Comparison of ENCODE assay signal across 31 cellular contexts in genomic region chr17:44152875-44153274, GRCh38. TPM values are rescaled to one million over a fixed set of nuclear protein-coding genes. Genes with fewer than 3 reads are reported as not detected.
A peak's percentile ranks its signal among the peaks of the same experiment; 100 is the strongest.
DNase-seq lines count a peak whose midpoint lies in the region; ATAC-seq and TF ChIP-seq lines count a peak whose summit lies in the region.
"Had no signal": no experiment of that assay in that cellular context is flagged by ENCODE, and none has a peak within 500 bp of the region (broad histone marks: within the 10 kb centered on the region; RNA-seq: fewer than 3 reads in every experiment).

No MANE protein-coding gene starts in this region.

- no peak overlapping the region for H3K4ac ChIP-seq in H9 (ENCODE audit: low read depth, low read length)

- H2BK20ac ChIP-seq in H9 (ENCODE audit: low read depth, low read length, poor library complexity, severe bottlenecking), result no peak overlapping the region

- no peak overlapping the region for H3K4me2 ChIP-seq in H9 (ENCODE audit: insufficient read depth, insufficient read length, low read length)

- H2BK120ac ChIP-seq in H9 (ENCODE audit: low read depth, low read length, poor library complexity, severe bottlenecking), result no peak overlapping the region

- H3K23me2 ChIP-seq in H9 (ENCODE audit: insufficient read length, low read depth, low read length, poor library complexity, severe bottlenecking), result no peaks in the 10 kb centered on the region

- in situ Hi-C loops in brain microvascular endothelial cell (cut with HindIII; ENCODE audit: low pct_ligation_motif_present, low sequenced_read_pairs), result no loop called here

- intact Hi-C loops in esophagus squamous epithelium (cut with DNase I), result no loop called here

- H4K8ac ChIP-seq in H9 (replicated peaks; ENCODE audit: insufficient read length, low read depth, low read length), result no peak overlapping the region

- no peak overlapping the region for H3K9ac ChIP-seq in H9 (ENCODE audit: extremely low read depth, insufficient read length, low read length)

- H3K4me3 ChIP-seq in esophagus squamous epithelium (no peak overlapping the region), brain microvascular endothelial cell (ENCODE audit: low read depth, low read length) (no peak overlapping the region)
- H3K4me3 ChIP-seq: stomach, uterus had no signal

- H3K36me3 Mint-ChIP-seq in H9 (ENCODE audit: insufficient read depth in 1 of 3, low read depth in 3 of 3), result peaks cover 41 to 82% (median 74%) of the 10 kb centered on the region in 3 experiments
- H3K36me3 Mint-ChIP-seq in WTC11, result peaks cover 63% of the 10 kb centered on the region

- peak overlapping the region; percentile 18 to 66 (median 39); a peak in 2 of 7 replicates for H3K27ac Mint-ChIP-seq in H9
- H3K27ac Mint-ChIP-seq in WTC11, result peak overlapping the region; percentile 43

- POLR2A ChIA-PET in WTC11 (lab: Charles Lee), result interaction anchor here (0.6 kb wide), 1 partner anchor 72 kb away, joined by 3 read pairs; no protein-coding TSS in a partner anchor

- no peak overlapping the region for H4K91ac ChIP-seq in H9 (ENCODE audit: insufficient read length, low read depth, low read length)

- H2BK15ac ChIP-seq in H9 (ENCODE audit: low read depth, low read length), result no peak overlapping the region

- no peaks in the 10 kb centered on the region for H3K9me3 Mint-ChIP-seq in H9
- no peaks in the 10 kb centered on the region for H3K9me3 Mint-ChIP-seq in WTC11
- H3K9me3 Mint-ChIP-seq: CD14-positive monocyte; T-helper 2 cell treated with Interferon-gamma antibody and Interleukin-4, amounts not matched to agents 5 μg/mL and 100 μg/mL, for 36 hours had no signal

- DNase-seq in NCI-H2171 treated with DMSO at 0.1 percent for 48 hours (lab: John Stamatoyannopoulos, UW), result peak; percentile 13
- DNase-seq in NCI-H2171 (lab: John Stamatoyannopoulos, UW), result no peak
- no peak for DNase-seq in H9
- no peak for DNase-seq in WTC11 (ENCODE audit: low spot score)
- no peak for DNase-seq in esophagus squamous epithelium (lab: John Stamatoyannopoulos, UW)
- no peak for DNase-seq in brain microvascular endothelial cell
- no peak for DNase-seq in caudate nucleus (lab: John Stamatoyannopoulos, UW)
- DNase-seq: 8988T; activated gamma-delta T cell; activated T-cell treated with anti-CD3 and anti-CD28 coated beads, Interleukin-2, amount 50 U/mL, for 1 hour; Caco-2; DMS79 treated with DMSO at 0.1 percent for 48 hours; GDM1; head of caudate nucleus; islet precursor cell; Karpas-422; left ventricle myocardium superior; NCI-H1436; NCI-H2107; NCI-H446; NCI-H748 treated with DMSO at 0.1 percent for 48 hours; right cardiac atrium; SHP77; stimulated activated CD8-positive, alpha-beta memory T cell treated with anti-CD3 and anti-CD28 coated beads, Interleukin-4, amount 100 ng/mL, for 48 hours; stomach; uterus had no signal

- H3K36me3 ChIP-seq in esophagus squamous epithelium (peaks cover 0 to 8% (median 0%) of the 10 kb centered on the region in 3 donors), brain microvascular endothelial cell (replicated peaks) (no peaks in the 10 kb centered on the region)
- H3K36me3 ChIP-seq: uterus had no signal

- H3K27me3 Mint-ChIP-seq in H9 (ENCODE audit: low read depth) (no peaks in the 10 kb centered on the region), WTC11 (ENCODE audit: low read depth) (no peaks in the 10 kb centered on the region)

- no peak overlapping the region for H3K23ac ChIP-seq in H9 (ENCODE audit: insufficient read length, low read depth, low read length)

- H3K56ac ChIP-seq in H9 (ENCODE audit: insufficient read length, low read depth, low read length), result no peak overlapping the region

- no peak overlapping the region for H2BK5ac ChIP-seq in H9 (ENCODE audit: insufficient read length, low read length)

- H3K27me3 ChIP-seq in H9 (ENCODE audit: insufficient read depth, low read length), result no peaks in the 10 kb centered on the region
- no peaks in the 10 kb centered on the region for H3K27me3 ChIP-seq in esophagus squamous epithelium
- H3K27me3 ChIP-seq in brain microvascular endothelial cell (replicated peaks), result no peaks in the 10 kb centered on the region
- H3K27me3 ChIP-seq: stomach, uterus had no signal

- no peak overlapping the region; a peak in 1 of 5 replicates for H3K4me3 Mint-ChIP-seq in H9
- H3K4me3 Mint-ChIP-seq in WTC11, result no peak overlapping the region
- H3K4me3 Mint-ChIP-seq: CD14-positive monocyte; T-helper 2 cell treated with Interferon-gamma antibody and Interleukin-4, amounts not matched to agents 5 μg/mL and 100 μg/mL, for 36 hours had no signal

- H3T11ph ChIP-seq in H9 (ENCODE audit: low read length), result no peak overlapping the region

- no peaks in the 10 kb centered on the region for H3K4me1 Mint-ChIP-seq in H9
- no peaks in the 10 kb centered on the region for H3K4me1 Mint-ChIP-seq in WTC11

- peaks cover 3% of the 10 kb centered on the region; the same call in 1 of the 2 replicates for H3K79me2 ChIP-seq in H9 (ENCODE audit: insufficient read depth, low read length)

- no peaks in the 10 kb centered on the region for H3K9me3 ChIP-seq in H9 (ENCODE audit: control insufficient read depth, low read depth, low read length)
- no peaks in the 10 kb centered on the region for H3K9me3 ChIP-seq in esophagus squamous epithelium
- H3K9me3 ChIP-seq: Caco-2, stomach, uterus had no signal

- no peaks in the 10 kb centered on the region for H4K20me1 ChIP-seq in H9 (ENCODE audit: control insufficient read depth, insufficient read depth, insufficient read length)

- H3K27ac ChIP-seq in H9 (ENCODE audit: insufficient read length, low read depth, low read length) (no peak overlapping the region), esophagus squamous epithelium (peak overlapping the region; percentile 3 to 58 (median 36)), brain microvascular endothelial cell (no peak overlapping the region), caudate nucleus (ENCODE audit: low read depth, low read length) (no peak overlapping the region)
- H3K27ac ChIP-seq: stomach, uterus had no signal

- no peak overlapping the region for H2AK5ac ChIP-seq in H9 (ENCODE audit: insufficient read length, low read length)

- no peak overlapping the region for H3K14ac ChIP-seq in H9 (ENCODE audit: insufficient read depth, low read length)

- no peak for ATAC-seq in WTC11
- no peak for ATAC-seq in GM19452 (IDR thresholded peaks at IDR 0.05; ENCODE audit: unreplicated experiment)
- ATAC-seq: left ventricle myocardium superior, right cardiac atrium had no signal

- H3K4me1 ChIP-seq in H9 (ENCODE audit: insufficient read depth, low read length), result no peaks in the 10 kb centered on the region
- H3K4me1 ChIP-seq in esophagus squamous epithelium, result peaks cover 0 to 14% (median 0%) of the 10 kb centered on the region in 3 donors
- H3K4me1 ChIP-seq: Caco-2, stomach, uterus had no signal

- no peak for TF ChIP-seq POLR2A in esophagus squamous epithelium (IDR thresholded peaks at IDR 0.05)

- H3K18ac ChIP-seq in H9 (ENCODE audit: insufficient read length, low read depth, low read length), result no peak overlapping the region

- WGBS in H9 (ENCODE audit: extremely low coverage, insufficient read length, low lambda C conversion rate), result no CpG with 5 or more reads among the region's 4 CpGs
- 78 to 92% methylated on average over 3 to 4 of the region's 4 CpGs for WGBS in esophagus squamous epithelium, 2 donors

- peaks cover 8% of the 10 kb centered on the region for H3K79me1 ChIP-seq in H9 (ENCODE audit: insufficient read depth, low read depth, low read length, poor library complexity, severe bottlenecking)

- TF ChIP-seq CTCF in H9 (conservative IDR thresholded peaks at IDR 0.05), result no peak
- no peak for TF ChIP-seq CTCF in WTC11 (IDR thresholded peaks at IDR 0.05)
- no peak for TF ChIP-seq CTCF in esophagus squamous epithelium (IDR thresholded peaks at IDR 0.05)
- no peak for TF ChIP-seq CTCF in brain microvascular endothelial cell (IDR thresholded peaks at IDR 0.05; ENCODE audit: low read depth, low read length, missing control alignments)

- H2BK12ac ChIP-seq in H9 (ENCODE audit: insufficient read length, low read depth, low read length), result no peak overlapping the region

- CTCF ChIA-PET in WTC11 (lab: Charles Lee), result no interaction called here

- H4K5ac ChIP-seq in H9 (ENCODE audit: insufficient read length, low read depth, low read length), result no peak overlapping the region

- no peak overlapping the region for H2AFZ ChIP-seq in H9 (ENCODE audit: low read length)

TF ChIP-seq in WTC11, 78 proteins besides CTCF, POLR2A, EP300 and RAD21:
- TF ChIP-seq NFATC4 (CRISPR knock-in tag; IDR thresholded peaks at IDR 0.05) (no peak), NFE2L1 (CRISPR knock-in tag; IDR thresholded peaks at IDR 0.05) (no peak)

RNA-seq across cellular contexts. Expression of gene HROB, which starts 11.1 kb away (rescaled TPM):
- total RNA-seq in H9 (2021), result 23.3 and 24.1 TPM in 2 replicates
- 22.4 to 23.9 TPM (median 23.7 TPM) in 3 replicates for total RNA-seq in WTC11 (2021)
- 1 to 10 TPM; 1.9 to 4.7 (median 4.0) TPM for total RNA-seq in esophagus squamous epithelium

RNA-seq across cellular contexts. Expression of gene ASB16, which starts 17.6 kb away (rescaled TPM):
- 0.31 and 0.90 TPM in 2 replicates for total RNA-seq in H9 (2021)
- 0.11 to 0.23 TPM (median 0.14 TPM) in 3 replicates for total RNA-seq in WTC11 (2021)
- under 1 TPM in 1 of 4 donors, not detected in 3; 0.11 TPM for total RNA-seq in esophagus squamous epithelium
- total RNA-seq: Caco-2, chondrocyte, H4 had no signal

RNA-seq across cellular contexts. Expression of gene HDAC5, which starts 29.4 kb away (rescaled TPM):
- total RNA-seq in H9 (2021) (39.5 and 41.3 TPM in 2 replicates), WTC11 (2021) (54.0 to 61.6 TPM (median 59.0 TPM) in 3 replicates), esophagus squamous epithelium (100 to 1,000 TPM in 1 of 4 donors, 10 to 100 TPM in 3; 31.1 to 135 (median 68.0) TPM)

RNA-seq across cellular contexts. Expression of gene TMUB2, which starts 33.9 kb away (rescaled TPM):
- 20.6 and 22.9 TPM in 2 replicates for total RNA-seq in H9 (2021)
- 21.9 to 26.9 TPM (median 25.3 TPM) in 3 replicates for total RNA-seq in WTC11 (2021)
- total RNA-seq in esophagus squamous epithelium, result 10 to 100 TPM; 14.6 to 25.5 (median 21.6) TPM

RNA-seq across cellular contexts. Expression of gene ATXN7L3, which starts 46.8 kb away (rescaled TPM):
- total RNA-seq in H9 (2021) (125 and 134 TPM in 2 replicates), WTC11 (2021) (113 to 124 TPM (median 114 TPM) in 3 replicates), esophagus squamous epithelium (10 to 100 TPM; 37.7 to 47.3 (median 44.0) TPM)

Comparison
In these comparisons a context has a peak if more than half of its experiments do, and no peak if none do; other contexts are left out.
1. H3K27ac ChIP-seq: peak in esophagus squamous epithelium (4 of 4); none in H9 (single experiment), brain microvascular endothelial cell (single experiment) and caudate nucleus (single experiment).